In genomic region chr11:119615003-119615878, GRCh38 we compare ENCODE assay signal across 8 cellular contexts.
A peak's percentile ranks its signal among the peaks of the same experiment; 100 is the strongest.
DNase-seq lines count a peak whose midpoint lies in the region; ATAC-seq and TF ChIP-seq lines count a peak whose summit lies in the region.

No MANE protein-coding gene starts in this region.

- no peak overlapping the region for H3K27ac Mint-ChIP-seq in nephron progenitor cell

- H3K4me1 ChIP-seq in testis, result no peaks in the 10 kb centered on the region

- H3K4me3 ChIP-seq in brain microvascular endothelial cell (ENCODE audit: low read depth, low read length) (no peak overlapping the region), testis (no peak overlapping the region)

- ATAC-seq in GM19025 (IDR thresholded peaks at IDR 0.05; ENCODE audit: low read depth, unreplicated experiment), result peak; percentile 84

- no peaks in the 10 kb centered on the region for H3K9me3 ChIP-seq in testis

- TF ChIP-seq POLR2A in testis (IDR thresholded peaks at IDR 0.05), result no peak

- DNase-seq in HK-2 (ENCODE audit: unreplicated experiment) (peak; percentile 74), brain microvascular endothelial cell (peak; percentile 61), mesenteric fat pad (ENCODE audit: low spot score) (peak; percentile 51), iPS-NIHi7 (ENCODE audit: extremely low spot score) (no peak), testis (no peak), nephron progenitor cell (no peak)
- no peak for DNase-seq in activated CD4-positive, alpha-beta T cell treated with anti-CD3 and anti-CD28 coated beads, Interleukin-2, amount 50 U/mL, for 1 hour

- peak overlapping the region; percentile 18 for H3K27ac ChIP-seq in brain microvascular endothelial cell
- H3K27ac ChIP-seq in testis, result no peak overlapping the region

- intact Hi-C loops in testis (cut with DNase I; ENCODE audit: low total_unique reads), result no loop called here

- peaks cover 25% of the 10 kb centered on the region for H3K4me1 Mint-ChIP-seq in nephron progenitor cell

- H3K27me3 ChIP-seq in brain microvascular endothelial cell (replicated peaks), result no peaks in the 10 kb centered on the region
- no peaks in the 10 kb centered on the region for H3K27me3 ChIP-seq in testis

- no peak for TF ChIP-seq CTCF in brain microvascular endothelial cell (IDR thresholded peaks at IDR 0.05; ENCODE audit: low read depth, low read length, missing control alignments)
- TF ChIP-seq CTCF in testis (IDR thresholded peaks at IDR 0.05), result no peak
- TF ChIP-seq CTCF in nephron progenitor cell (IDR thresholded peaks at IDR 0.05), result no peak

- H3K27me3 Mint-ChIP-seq in nephron progenitor cell (ENCODE audit: low read depth, poor library complexity), result peaks cover 11% of the 10 kb centered on the region

- 81 to 91% methylated on average over 9 of the region's 9 CpGs for WGBS in testis, 2 donors

- H3K36me3 Mint-ChIP-seq in nephron progenitor cell (ENCODE audit: low read depth), result no peaks in the 10 kb centered on the region

- H3K4me3 Mint-ChIP-seq in nephron progenitor cell, result no peak overlapping the region

- in situ Hi-C loops in brain microvascular endothelial cell (cut with HindIII; ENCODE audit: low pct_ligation_motif_present, low sequenced_read_pairs), result no loop called here

- H3K9me3 Mint-ChIP-seq in nephron progenitor cell, result no peaks in the 10 kb centered on the region

- H3K36me3 ChIP-seq in brain microvascular endothelial cell (replicated peaks), result no peaks in the 10 kb centered on the region
- no peaks in the 10 kb centered on the region for H3K36me3 ChIP-seq in testis (ENCODE audit: low read depth, missing control alignments)

Comparison
In these comparisons a context has a peak if more than half of its experiments do, and no peak if none do; other contexts are left out.
1. DNase-seq: peak in HK-2 (single experiment), brain microvascular endothelial cell (single experiment) and mesenteric fat pad (single experiment); none in iPS-NIHi7 (single experiment), testis (single experiment), nephron progenitor cell (single experiment) and activated CD4-positive, alpha-beta T cell treated with anti-CD3 and anti-CD28 coated beads, Interleukin-2, amount 50 U/mL, for 1 hour (single experiment).